ENCODE assay signal across 1 cellular context in the genomic region with DNA sequence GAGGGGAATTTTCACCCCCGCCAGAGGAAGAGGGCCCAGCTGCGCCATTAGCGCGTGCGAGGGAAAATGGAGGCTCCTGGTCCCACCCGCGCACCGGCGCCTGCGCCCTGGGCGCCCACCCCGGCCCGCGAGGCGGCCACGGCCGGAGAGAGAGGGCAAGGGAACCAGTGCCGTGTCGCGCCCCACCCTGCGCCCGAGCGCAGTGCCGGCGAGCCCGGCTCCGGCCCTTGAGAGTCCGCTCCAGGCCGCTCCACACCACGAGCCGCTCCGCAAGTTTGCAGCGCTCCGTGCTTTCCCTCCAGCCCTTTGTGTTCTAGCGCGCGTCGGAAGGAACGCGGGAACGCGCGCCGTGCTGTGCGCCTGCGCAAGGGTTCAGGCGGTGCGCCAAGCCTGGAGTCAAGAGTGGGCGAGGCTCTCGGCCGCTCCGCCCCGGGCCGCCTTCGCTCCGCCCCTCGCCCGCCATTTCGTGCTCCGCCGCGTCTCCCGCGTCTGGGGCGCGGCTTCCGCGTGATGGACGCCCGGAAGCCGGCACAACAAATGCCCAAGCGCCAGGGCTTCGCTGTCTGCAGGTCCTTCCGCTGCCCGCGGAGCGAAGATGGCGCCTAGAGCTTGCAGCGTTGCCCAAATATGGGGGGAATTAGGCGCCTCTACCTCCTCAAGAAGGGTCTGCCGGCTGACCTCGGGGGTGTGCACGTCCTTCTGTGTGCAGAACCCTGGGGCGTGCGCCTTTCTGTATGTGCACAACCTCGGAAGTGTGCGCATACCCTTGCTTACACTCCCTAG.
TF ChIP-seq lines count a peak whose summit lies in the region.

No MANE protein-coding gene starts in this region.

TF ChIP-seq in K562, 482 proteins besides CTCF, POLR2A, EP300 and RAD21 (continued from another document and continues in another):
- TF ChIP-seq, protein P1, sequence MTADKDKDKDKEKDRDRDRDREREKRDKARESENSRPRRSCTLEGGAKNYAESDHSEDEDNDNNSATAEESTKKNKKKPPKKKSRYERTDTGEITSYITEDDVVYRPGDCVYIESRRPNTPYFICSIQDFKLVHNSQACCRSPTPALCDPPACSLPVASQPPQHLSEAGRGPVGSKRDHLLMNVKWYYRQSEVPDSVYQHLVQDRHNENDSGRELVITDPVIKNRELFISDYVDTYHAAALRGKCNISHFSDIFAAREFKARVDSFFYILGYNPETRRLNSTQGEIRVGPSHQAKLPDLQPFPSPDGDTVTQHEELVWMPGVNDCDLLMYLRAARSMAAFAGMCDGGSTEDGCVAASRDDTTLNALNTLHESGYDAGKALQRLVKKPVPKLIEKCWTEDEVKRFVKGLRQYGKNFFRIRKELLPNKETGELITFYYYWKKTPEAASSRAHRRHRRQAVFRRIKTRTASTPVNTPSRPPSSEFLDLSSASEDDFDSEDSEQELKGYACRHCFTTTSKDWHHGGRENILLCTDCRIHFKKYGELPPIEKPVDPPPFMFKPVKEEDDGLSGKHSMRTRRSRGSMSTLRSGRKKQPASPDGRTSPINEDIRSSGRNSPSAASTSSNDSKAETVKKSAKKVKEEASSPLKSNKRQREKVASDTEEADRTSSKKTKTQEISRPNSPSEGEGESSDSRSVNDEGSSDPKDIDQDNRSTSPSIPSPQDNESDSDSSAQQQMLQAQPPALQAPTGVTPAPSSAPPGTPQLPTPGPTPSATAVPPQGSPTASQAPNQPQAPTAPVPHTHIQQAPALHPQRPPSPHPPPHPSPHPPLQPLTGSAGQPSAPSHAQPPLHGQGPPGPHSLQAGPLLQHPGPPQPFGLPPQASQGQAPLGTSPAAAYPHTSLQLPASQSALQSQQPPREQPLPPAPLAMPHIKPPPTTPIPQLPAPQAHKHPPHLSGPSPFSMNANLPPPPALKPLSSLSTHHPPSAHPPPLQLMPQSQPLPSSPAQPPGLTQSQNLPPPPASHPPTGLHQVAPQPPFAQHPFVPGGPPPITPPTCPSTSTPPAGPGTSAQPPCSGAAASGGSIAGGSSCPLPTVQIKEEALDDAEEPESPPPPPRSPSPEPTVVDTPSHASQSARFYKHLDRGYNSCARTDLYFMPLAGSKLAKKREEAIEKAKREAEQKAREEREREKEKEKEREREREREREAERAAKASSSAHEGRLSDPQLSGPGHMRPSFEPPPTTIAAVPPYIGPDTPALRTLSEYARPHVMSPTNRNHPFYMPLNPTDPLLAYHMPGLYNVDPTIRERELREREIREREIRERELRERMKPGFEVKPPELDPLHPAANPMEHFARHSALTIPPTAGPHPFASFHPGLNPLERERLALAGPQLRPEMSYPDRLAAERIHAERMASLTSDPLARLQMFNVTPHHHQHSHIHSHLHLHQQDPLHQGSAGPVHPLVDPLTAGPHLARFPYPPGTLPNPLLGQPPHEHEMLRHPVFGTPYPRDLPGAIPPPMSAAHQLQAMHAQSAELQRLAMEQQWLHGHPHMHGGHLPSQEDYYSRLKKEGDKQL (CRISPR knock-in tag; IDR thresholded peaks at IDR 0.05; ENCODE audit: borderline replicate concordance), result no peak
- TF ChIP-seq ZNF134 (CRISPR knock-in tag; conservative IDR thresholded peaks at IDR 0.05) (no peak), GATAD2B (IDR thresholded peaks at IDR 0.05; ENCODE audit: borderline replicate concordance) (peak; percentile 73; the same call in 1 of the 2 replicates), FOXJ3 (CRISPR knock-in tag; IDR thresholded peaks at IDR 0.05) (no peak), EZH2 (IDR thresholded peaks at IDR 0.05; ENCODE audit: borderline replicate concordance, low read depth, low read length) (no peak), TCF7L2 (IDR thresholded peaks at IDR 0.05; ENCODE audit: low read depth, low read length) (no peak), XRCC3 (IDR thresholded peaks at IDR 0.05) (no peak), ZZZ3 (IDR thresholded peaks at IDR 0.05) (no peak), XRCC4 (IDR thresholded peaks at IDR 0.05; ENCODE audit: extremely low read depth, insufficient read depth, insufficient read length) (no peak), HNRNPK (IDR thresholded peaks at IDR 0.05; ENCODE audit: low read depth, low read length, poor library complexity, severe bottlenecking) (no peak), KAT2B (IDR thresholded peaks at IDR 0.05; ENCODE audit: low read depth, low read length) (no peak), EHMT2 (IDR thresholded peaks at IDR 0.05) (no peak), CXXC5 (CRISPR knock-in tag; IDR thresholded peaks at IDR 0.05) (peak; percentile 79), HNRNPUL1 (IDR thresholded peaks at IDR 0.05; ENCODE audit: low read length) (no peak), ZNF431 (CRISPR knock-in tag; IDR thresholded peaks at IDR 0.05) (0 out of 2 replicates have a peak, but pooled peaks have one; percentile 52), MAFK (IDR thresholded peaks at IDR 0.05; ENCODE audit: low read length) (no peak), SMC3 (conservative IDR thresholded peaks at IDR 0.05; ENCODE audit: insufficient read depth, low read depth, low read length) (0 out of 2 replicates have a peak, but pooled peaks have one; percentile 2), NFATC3 (IDR thresholded peaks at IDR 0.05) (no peak), STAT5A (IDR thresholded peaks at IDR 0.05; ENCODE audit: borderline replicate concordance, low read length) (no peak), SAP30 (IDR thresholded peaks at IDR 0.05; ENCODE audit: borderline replicate concordance, insufficient read depth, low read depth, low read length, poor library complexity, severe bottlenecking) (no peak), FOXJ2 (tag; IDR thresholded peaks at IDR 0.05) (no peak), MXI1 (IDR thresholded peaks at IDR 0.05; ENCODE audit: low read depth, low read length) (no peak), POLR2AphosphoS5 (IDR thresholded peaks at IDR 0.05; ENCODE audit: control insufficient read depth, insufficient read depth, low read depth, low read length) (no peak), PML (IDR thresholded peaks at IDR 0.05; ENCODE audit: low read length) (no peak), TEAD2 (tag; IDR thresholded peaks at IDR 0.05) (no peak), ZFP30 (CRISPR knock-in tag; IDR thresholded peaks at IDR 0.05; ENCODE audit: borderline replicate concordance) (no peak), HMG20B (CRISPR knock-in tag; IDR thresholded peaks at IDR 0.05) (no peak), NR3C1 (CRISPR knock-in tag; IDR thresholded peaks at IDR 0.05) (no peak), TCF3 (CRISPR knock-in tag; IDR thresholded peaks at IDR 0.05) (peak; percentile 10; the same call in 1 of the 2 replicates), PCBP2 (IDR thresholded peaks at IDR 0.05; ENCODE audit: low read depth, low read length, poor library complexity, severe bottlenecking) (no peak), SRF (CRISPR knock-in tag; IDR thresholded peaks at IDR 0.05) (peak in 1 of 2 experiments; percentile 25; a peak in 1 of 4 replicates)
- TF ChIP-seq, protein P2, sequence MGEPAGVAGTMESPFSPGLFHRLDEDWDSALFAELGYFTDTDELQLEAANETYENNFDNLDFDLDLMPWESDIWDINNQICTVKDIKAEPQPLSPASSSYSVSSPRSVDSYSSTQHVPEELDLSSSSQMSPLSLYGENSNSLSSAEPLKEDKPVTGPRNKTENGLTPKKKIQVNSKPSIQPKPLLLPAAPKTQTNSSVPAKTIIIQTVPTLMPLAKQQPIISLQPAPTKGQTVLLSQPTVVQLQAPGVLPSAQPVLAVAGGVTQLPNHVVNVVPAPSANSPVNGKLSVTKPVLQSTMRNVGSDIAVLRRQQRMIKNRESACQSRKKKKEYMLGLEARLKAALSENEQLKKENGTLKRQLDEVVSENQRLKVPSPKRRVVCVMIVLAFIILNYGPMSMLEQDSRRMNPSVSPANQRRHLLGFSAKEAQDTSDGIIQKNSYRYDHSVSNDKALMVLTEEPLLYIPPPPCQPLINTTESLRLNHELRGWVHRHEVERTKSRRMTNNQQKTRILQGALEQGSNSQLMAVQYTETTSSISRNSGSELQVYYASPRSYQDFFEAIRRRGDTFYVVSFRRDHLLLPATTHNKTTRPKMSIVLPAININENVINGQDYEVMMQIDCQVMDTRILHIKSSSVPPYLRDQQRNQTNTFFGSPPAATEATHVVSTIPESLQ (CRISPR knock-in tag; IDR thresholded peaks at IDR 0.05), result no peak
- TF ChIP-seq, protein P3, sequence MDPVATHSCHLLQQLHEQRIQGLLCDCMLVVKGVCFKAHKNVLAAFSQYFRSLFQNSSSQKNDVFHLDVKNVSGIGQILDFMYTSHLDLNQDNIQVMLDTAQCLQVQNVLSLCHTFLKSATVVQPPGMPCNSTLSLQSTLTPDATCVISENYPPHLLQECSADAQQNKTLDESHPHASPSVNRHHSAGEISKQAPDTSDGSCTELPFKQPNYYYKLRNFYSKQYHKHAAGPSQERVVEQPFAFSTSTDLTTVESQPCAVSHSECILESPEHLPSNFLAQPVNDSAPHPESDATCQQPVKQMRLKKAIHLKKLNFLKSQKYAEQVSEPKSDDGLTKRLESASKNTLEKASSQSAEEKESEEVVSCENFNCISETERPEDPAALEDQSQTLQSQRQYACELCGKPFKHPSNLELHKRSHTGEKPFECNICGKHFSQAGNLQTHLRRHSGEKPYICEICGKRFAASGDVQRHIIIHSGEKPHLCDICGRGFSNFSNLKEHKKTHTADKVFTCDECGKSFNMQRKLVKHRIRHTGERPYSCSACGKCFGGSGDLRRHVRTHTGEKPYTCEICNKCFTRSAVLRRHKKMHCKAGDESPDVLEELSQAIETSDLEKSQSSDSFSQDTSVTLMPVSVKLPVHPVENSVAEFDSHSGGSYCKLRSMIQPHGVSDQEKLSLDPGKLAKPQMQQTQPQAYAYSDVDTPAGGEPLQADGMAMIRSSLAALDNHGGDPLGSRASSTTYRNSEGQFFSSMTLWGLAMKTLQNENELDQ (CRISPR knock-in tag; IDR thresholded peaks at IDR 0.05; ENCODE audit: borderline replicate concordance), result no peak
- TF ChIP-seq, protein P4, sequence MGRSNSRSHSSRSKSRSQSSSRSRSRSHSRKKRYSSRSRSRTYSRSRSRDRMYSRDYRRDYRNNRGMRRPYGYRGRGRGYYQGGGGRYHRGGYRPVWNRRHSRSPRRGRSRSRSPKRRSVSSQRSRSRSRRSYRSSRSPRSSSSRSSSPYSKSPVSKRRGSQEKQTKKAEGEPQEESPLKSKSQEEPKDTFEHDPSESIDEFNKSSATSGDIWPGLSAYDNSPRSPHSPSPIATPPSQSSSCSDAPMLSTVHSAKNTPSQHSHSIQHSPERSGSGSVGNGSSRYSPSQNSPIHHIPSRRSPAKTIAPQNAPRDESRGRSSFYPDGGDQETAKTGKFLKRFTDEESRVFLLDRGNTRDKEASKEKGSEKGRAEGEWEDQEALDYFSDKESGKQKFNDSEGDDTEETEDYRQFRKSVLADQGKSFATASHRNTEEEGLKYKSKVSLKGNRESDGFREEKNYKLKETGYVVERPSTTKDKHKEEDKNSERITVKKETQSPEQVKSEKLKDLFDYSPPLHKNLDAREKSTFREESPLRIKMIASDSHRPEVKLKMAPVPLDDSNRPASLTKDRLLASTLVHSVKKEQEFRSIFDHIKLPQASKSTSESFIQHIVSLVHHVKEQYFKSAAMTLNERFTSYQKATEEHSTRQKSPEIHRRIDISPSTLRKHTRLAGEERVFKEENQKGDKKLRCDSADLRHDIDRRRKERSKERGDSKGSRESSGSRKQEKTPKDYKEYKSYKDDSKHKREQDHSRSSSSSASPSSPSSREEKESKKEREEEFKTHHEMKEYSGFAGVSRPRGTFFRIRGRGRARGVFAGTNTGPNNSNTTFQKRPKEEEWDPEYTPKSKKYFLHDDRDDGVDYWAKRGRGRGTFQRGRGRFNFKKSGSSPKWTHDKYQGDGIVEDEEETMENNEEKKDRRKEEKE (IDR thresholded peaks at IDR 0.05; ENCODE audit: borderline replicate concordance in 1 of 2, control insufficient read depth in 1 of 2, low read depth in 2 of 2, low read length in 1 of 2), result no peak
- TF ChIP-seq, protein P5, sequence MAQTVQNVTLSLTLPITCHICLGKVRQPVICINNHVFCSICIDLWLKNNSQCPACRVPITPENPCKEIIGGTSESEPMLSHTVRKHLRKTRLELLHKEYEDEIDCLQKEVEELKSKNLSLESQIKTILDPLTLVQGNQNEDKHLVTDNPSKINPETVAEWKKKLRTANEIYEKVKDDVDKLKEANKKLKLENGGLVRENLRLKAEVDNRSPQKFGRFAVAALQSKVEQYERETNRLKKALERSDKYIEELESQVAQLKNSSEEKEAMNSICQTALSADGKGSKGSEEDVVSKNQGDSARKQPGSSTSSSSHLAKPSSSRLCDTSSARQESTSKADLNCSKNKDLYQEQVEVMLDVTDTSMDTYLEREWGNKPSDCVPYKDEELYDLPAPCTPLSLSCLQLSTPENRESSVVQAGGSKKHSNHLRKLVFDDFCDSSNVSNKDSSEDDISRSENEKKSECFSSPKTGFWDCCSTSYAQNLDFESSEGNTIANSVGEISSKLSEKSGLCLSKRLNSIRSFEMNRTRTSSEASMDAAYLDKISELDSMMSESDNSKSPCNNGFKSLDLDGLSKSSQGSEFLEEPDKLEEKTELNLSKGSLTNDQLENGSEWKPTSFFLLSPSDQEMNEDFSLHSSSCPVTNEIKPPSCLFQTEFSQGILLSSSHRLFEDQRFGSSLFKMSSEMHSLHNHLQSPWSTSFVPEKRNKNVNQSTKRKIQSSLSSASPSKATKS (CRISPR knock-in tag; IDR thresholded peaks at IDR 0.05), result no peak
- TF ChIP-seq, protein P6, sequence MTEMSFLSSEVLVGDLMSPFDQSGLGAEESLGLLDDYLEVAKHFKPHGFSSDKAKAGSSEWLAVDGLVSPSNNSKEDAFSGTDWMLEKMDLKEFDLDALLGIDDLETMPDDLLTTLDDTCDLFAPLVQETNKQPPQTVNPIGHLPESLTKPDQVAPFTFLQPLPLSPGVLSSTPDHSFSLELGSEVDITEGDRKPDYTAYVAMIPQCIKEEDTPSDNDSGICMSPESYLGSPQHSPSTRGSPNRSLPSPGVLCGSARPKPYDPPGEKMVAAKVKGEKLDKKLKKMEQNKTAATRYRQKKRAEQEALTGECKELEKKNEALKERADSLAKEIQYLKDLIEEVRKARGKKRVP (CRISPR knock-in tag; IDR thresholded peaks at IDR 0.05), result no peak
- TF ChIP-seq, protein P7, sequence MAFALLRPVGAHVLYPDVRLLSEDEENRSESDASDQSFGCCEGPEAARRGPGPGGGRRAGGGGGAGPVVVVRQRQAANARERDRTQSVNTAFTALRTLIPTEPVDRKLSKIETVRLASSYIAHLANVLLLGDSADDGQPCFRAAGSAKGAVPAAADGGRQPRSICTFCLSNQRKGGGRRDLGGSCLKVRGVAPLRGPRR (CRISPR knock-in tag; IDR thresholded peaks at IDR 0.05), result no peak
- TF ChIP-seq, protein P8, sequence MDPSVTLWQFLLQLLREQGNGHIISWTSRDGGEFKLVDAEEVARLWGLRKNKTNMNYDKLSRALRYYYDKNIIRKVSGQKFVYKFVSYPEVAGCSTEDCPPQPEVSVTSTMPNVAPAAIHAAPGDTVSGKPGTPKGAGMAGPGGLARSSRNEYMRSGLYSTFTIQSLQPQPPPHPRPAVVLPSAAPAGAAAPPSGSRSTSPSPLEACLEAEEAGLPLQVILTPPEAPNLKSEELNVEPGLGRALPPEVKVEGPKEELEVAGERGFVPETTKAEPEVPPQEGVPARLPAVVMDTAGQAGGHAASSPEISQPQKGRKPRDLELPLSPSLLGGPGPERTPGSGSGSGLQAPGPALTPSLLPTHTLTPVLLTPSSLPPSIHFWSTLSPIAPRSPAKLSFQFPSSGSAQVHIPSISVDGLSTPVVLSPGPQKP (CRISPR knock-in tag; IDR thresholded peaks at IDR 0.05), result no peak
- TF ChIP-seq, protein P9, sequence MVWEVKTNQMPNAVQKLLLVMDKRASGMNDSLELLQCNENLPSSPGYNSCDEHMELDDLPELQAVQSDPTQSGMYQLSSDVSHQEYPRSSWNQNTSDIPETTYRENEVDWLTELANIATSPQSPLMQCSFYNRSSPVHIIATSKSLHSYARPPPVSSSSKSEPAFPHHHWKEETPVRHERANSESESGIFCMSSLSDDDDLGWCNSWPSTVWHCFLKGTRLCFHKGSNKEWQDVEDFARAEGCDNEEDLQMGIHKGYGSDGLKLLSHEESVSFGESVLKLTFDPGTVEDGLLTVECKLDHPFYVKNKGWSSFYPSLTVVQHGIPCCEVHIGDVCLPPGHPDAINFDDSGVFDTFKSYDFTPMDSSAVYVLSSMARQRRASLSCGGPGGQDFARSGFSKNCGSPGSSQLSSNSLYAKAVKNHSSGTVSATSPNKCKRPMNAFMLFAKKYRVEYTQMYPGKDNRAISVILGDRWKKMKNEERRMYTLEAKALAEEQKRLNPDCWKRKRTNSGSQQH (CRISPR knock-in tag; IDR thresholded peaks at IDR 0.05), result no peak
